ENCODE assay signal across 8 cellular contexts in the genomic region with DNA sequence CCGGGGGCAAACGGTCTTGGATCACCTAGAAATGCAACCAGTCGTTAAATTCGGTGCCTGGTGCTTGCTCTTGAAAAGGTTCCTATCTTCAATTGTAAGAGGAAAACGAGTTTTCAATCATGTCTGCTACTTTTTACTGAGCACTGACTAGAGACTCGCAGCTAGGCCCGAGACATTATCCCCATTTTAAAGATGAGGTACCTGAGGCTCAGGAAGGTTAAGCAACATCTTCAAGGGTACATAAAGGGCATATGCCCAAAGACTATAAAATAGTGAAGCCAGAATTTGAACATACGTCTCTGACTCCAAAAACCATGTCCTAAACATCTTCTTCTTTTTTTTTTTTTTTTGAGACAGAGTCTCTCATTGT. TPM values are rescaled to one million over a fixed set of nuclear protein-coding genes. Genes with fewer than 3 reads are reported as not detected.
DNase-seq lines count a peak whose midpoint lies in the region; ATAC-seq, FAIRE-seq and TF ChIP-seq lines count a peak whose summit lies in the region.

No MANE protein-coding gene starts in this region.

- no peaks in the 10 kb centered on the region for H3K27me3 ChIP-seq in effector memory CD4-positive, alpha-beta T cell (replicated peaks; ENCODE audit: control insufficient read depth, insufficient read depth, low read length, poor library complexity, severe bottlenecking)

- H3K27ac Mint-ChIP-seq in neural crest cell (ENCODE audit: unreplicated experiment), result no peak overlapping the region

- peaks cover 11% of the 10 kb centered on the region for H3K27me3 Mint-ChIP-seq in neural crest cell (ENCODE audit: low read depth)

- H3K4me3 Mint-ChIP-seq in neural crest cell, result peak overlapping the region; percentile 95

- H3K27ac ChIP-seq in C4-2B, result peak overlapping the region; percentile 76
- peak overlapping the region; percentile 73 for H3K27ac ChIP-seq in effector memory CD4-positive, alpha-beta T cell (ENCODE audit: insufficient read depth, low read length, poor library complexity, severe bottlenecking)

- FAIRE-seq in D721Med (lab: Jason Lieb, UNC), result no peak

- no peaks in the 10 kb centered on the region for H3K9me3 ChIP-seq in effector memory CD4-positive, alpha-beta T cell (ENCODE audit: control insufficient read depth, low read length)

- H3K4me1 Mint-ChIP-seq in neural crest cell, result peaks cover 19% of the 10 kb centered on the region

- H3K4me3 ChIP-seq in effector memory CD4-positive, alpha-beta T cell (ENCODE audit: insufficient read depth, low read depth, low read length, poor library complexity, severe bottlenecking), result peak overlapping the region; percentile 97

- peak; percentile 53 for DNase-seq in NCI-H69 (lab: John Stamatoyannopoulos, UW)
- DNase-seq in effector memory CD4-positive, alpha-beta T cell, result no peak
- no peak for DNase-seq in neural crest cell (ENCODE audit: low read depth, low spot score)
- no peak for DNase-seq in D721Med (ENCODE audit: insufficient read length, low spot score)

- H3K36me3 Mint-ChIP-seq in neural crest cell (ENCODE audit: low read depth), result no peaks in the 10 kb centered on the region

- ATAC-seq in HG03025 (IDR thresholded peaks at IDR 0.05; ENCODE audit: low FRiP score, unreplicated experiment), result no peak
- ATAC-seq in GM21619 (IDR thresholded peaks at IDR 0.05; ENCODE audit: unreplicated experiment), result no peak
- ATAC-seq in HG03280 (IDR thresholded peaks at IDR 0.05; ENCODE audit: unreplicated experiment), result no peak

- H3K36me3 ChIP-seq in effector memory CD4-positive, alpha-beta T cell (ENCODE audit: control insufficient read depth, insufficient read depth, low read length), result no peaks in the 10 kb centered on the region

- no peaks in the 10 kb centered on the region for H3K9me3 Mint-ChIP-seq in neural crest cell

- peaks cover 9% of the 10 kb centered on the region for H3K4me1 ChIP-seq in effector memory CD4-positive, alpha-beta T cell (ENCODE audit: control insufficient read depth, insufficient read depth, low read length, poor library complexity, severe bottlenecking)

- TF ChIP-seq CTCF in C4-2B (conservative IDR thresholded peaks at IDR 0.05) (no peak), neural crest cell (conservative IDR thresholded peaks at IDR 0.05) (no peak), D721Med (IDR thresholded peaks at IDR 0.05; ENCODE audit: insufficient read depth, missing control alignments) (no peak)

RNA-seq across cellular contexts. Expression of gene PISD, which starts 0.6 kb away (rescaled TPM):
- 29.0 and 29.2 TPM in 2 replicates for total RNA-seq in neural crest cell
